ENCODE assay signal across 27 cellular contexts in the genomic region with DNA sequence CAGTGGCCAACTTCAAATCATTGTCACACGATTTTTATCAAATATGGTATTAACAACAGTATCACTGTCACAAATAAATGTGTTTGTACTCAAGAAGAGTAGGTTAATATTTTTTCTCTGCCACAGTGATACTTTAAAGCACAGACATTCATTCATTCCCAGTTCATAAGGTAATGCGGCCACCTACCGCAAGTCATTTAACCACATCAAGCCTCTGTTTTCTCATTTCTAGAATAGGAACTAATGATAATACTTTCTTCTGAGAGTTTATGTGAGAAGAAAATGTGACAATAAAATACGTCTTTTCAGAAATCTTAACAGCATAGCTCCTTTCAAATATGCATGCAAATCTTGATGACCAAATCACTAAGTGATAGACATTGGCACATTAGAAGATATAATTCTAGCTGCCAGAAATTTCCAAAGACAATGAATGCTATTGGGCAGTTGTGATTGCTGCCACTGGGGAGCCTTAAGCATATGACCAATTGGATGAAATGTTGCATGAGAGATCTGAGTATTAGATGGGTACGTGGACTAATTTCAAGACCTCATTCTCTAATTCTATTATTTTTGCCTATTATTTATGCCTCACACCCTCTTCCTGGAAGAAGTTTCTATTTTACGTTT.
"Had no signal": no experiment of that assay in that cellular context is flagged by ENCODE, and none has a peak within 500 bp of the region (broad histone marks: within the 10 kb centered on the region; RNA-seq: fewer than 3 reads in every experiment).

No MANE protein-coding gene starts in this region.

- H3K4me3 ChIP-seq: hepatocyte, lung, mucosa of descending colon, pancreas, prostate gland, smooth muscle cell, testis, thyroid gland, transverse colon, upper lobe of left lung had no signal

- ATAC-seq: left colon; mucosa of descending colon; naive thymus-derived CD4-positive, alpha-beta T cell; right cardiac atrium; stimulated activated memory B cell treated with anti-CD40 and anti-IgM and Interleukin-4, amounts not matched to agents 10 μg/mL and 1 μg/mL and 100 μg/mL, for 72 hours; stimulated activated naive CD8-positive, alpha-beta T cell treated with anti-CD3 and anti-CD28 coated beads, Interleukin-15, amount 100 ng/mL, for 72 hours had no signal

- H3K79me2 ChIP-seq: hepatocyte had no signal

- H3K9me3 ChIP-seq: heart right ventricle, mucosa of descending colon, pancreas, prostate gland, testis, thyroid gland, transverse colon, upper lobe of left lung had no signal

- FAIRE-seq: keratinocyte, pancreas had no signal

- H3K36me3 ChIP-seq: heart right ventricle, pancreas, prostate gland, thyroid gland, transverse colon, upper lobe of left lung had no signal

- H3K4me2 ChIP-seq: hepatocyte, smooth muscle cell had no signal

- H3K4me1 ChIP-seq: prostate gland, testis, thyroid gland, transverse colon had no signal

- H3K27ac ChIP-seq: hepatocyte, pancreas, prostate gland, testis, transverse colon, upper lobe of left lung had no signal

- H2AFZ ChIP-seq: hepatocyte had no signal

- H3K27me3 ChIP-seq: heart right ventricle, hepatocyte, pancreas, testis, thyroid gland, transverse colon, upper lobe of left lung had no signal

- DNase-seq: heart right ventricle; left colon; midbrain; mucosa of descending colon; naive thymus-derived CD4-positive, alpha-beta T cell; nucleus accumbens; pancreas; posterior cingulate gyrus; retina; stimulated activated CD4-positive, alpha-beta T cell treated with anti-CD3 and anti-CD28 coated beads, Interleukin-1b, Interleukin-23, amount 100 ng/mL, for 48 hours; stimulated activated CD4-positive, alpha-beta T cell treated with anti-CD3 and anti-CD28 coated beads, Interleukin-2, amount 100 ng/mL, for 48 hours; stimulated activated CD4-positive, alpha-beta T cell treated with anti-CD3 and anti-CD28 coated beads, Interleukin-4, amount 100 ng/mL, for 4 hours; stimulated activated CD8-positive, alpha-beta memory T cell treated with anti-CD3 and anti-CD28 coated beads, Interleukin-4, amount 100 ng/mL, for 48 hours; stimulated activated naive CD4-positive, alpha-beta T cell treated with Interleukin-2 at 50 U/mL for 16 hours; stimulated activated naive CD8-positive, alpha-beta T cell treated with anti-CD3 and anti-CD28 coated beads, Interleukin-15, amount 100 ng/mL, for 72 hours; substantia nigra; testis; thyroid gland; transverse colon; upper lobe of left lung had no signal
